In the genomic region with DNA sequence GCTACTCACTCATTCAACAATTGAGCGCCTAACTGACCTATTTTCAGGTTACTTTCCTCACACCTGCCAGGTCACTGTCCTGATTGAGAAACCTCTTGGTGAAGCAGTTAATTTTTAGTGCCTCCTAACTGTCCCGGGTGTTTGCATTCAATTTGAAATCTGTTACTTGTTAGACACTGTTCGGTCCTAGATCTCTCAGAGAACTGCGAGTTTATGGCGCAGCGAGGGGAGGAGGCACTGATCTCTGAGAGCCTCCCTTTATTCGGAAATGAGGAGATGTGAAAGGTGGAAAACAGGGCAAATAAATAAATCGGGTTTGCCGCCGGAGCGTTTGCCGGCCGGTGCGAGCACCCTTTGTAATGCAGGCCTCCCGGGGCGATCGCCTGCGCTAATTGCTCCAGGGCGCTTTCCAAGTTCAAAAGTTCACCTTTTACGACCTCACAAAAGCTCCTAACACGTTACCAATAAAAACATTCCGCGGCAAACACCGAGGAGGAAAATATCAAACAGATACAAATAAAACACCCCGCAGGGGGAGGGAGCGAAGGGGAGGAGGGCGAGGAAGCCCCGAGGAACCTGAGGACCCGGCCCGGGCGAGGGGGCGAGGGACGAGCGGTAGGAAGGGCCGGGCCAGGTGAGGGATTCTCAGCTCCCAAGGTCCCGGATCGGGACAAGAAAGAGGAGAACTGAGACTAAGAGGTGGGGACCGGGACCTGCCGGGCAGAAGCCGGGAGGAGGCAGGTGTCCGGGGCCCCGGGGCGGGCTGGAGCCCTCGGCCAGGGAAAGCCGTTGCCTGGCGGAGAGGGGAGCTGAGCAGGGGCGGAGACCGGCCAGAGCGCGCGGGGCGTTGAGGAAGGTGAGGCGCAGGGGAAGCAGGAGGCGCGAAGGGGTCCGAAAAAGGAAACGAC, we compare ENCODE assay signal across 8 cellular contexts. TPM values are rescaled to one million over a fixed set of nuclear protein-coding genes. Genes with fewer than 3 reads are reported as not detected.
DNase-seq lines count a peak whose midpoint lies in the region; ATAC-seq and TF ChIP-seq lines count a peak whose summit lies in the region.

No MANE protein-coding gene starts in this region.

- peak overlapping the region; percentile 84 for H3K4me2 ChIP-seq in PC-9

- peaks cover 34% of the 10 kb centered on the region for H3K4me1 Mint-ChIP-seq in T-helper 2 cell treated with Interferon-gamma antibody and Interleukin-4, amounts not matched to agents 5 μg/mL and 100 μg/mL, for 36 hours (ENCODE audit: low read depth)
- H3K4me1 Mint-ChIP-seq in mesothelial cell of epicardium, result peaks cover 21% of the 10 kb centered on the region

- H4K20me1 ChIP-seq in PC-9 (ENCODE audit: insufficient read depth), result peaks cover 35% of the 10 kb centered on the region

- peak overlapping the region; percentile 77 for H3K4me3 ChIP-seq in PC-9
- peak overlapping the region; percentile 82 for H3K4me3 ChIP-seq in colonic mucosa
- peak overlapping the region; percentile 57 to 79 for H3K4me3 ChIP-seq in vagina

- peaks cover 2% of the 10 kb centered on the region for H3K36me3 Mint-ChIP-seq in T-helper 2 cell treated with Interferon-gamma antibody and Interleukin-4, amounts not matched to agents 5 μg/mL and 100 μg/mL, for 36 hours (ENCODE audit: low read depth)
- H3K36me3 Mint-ChIP-seq in mesothelial cell of epicardium, result no peaks in the 10 kb centered on the region

- no peaks in the 10 kb centered on the region for H3K9me3 Mint-ChIP-seq in T-helper 2 cell treated with Interferon-gamma antibody and Interleukin-4, amounts not matched to agents 5 μg/mL and 100 μg/mL, for 36 hours
- H3K9me3 Mint-ChIP-seq in mesothelial cell of epicardium, result no peaks in the 10 kb centered on the region

- H3K4me1 ChIP-seq in PC-9 (replicated peaks; ENCODE audit: insufficient read depth) (peaks cover 25% of the 10 kb centered on the region), colonic mucosa (no peaks in the 10 kb centered on the region), vagina (peaks cover 26% of the 10 kb centered on the region)

- peaks cover 13% of the 10 kb centered on the region for H3F3A ChIP-seq in PC-9 (ENCODE audit: insufficient read depth, low read depth)

- ATAC-seq in GM19463 (IDR thresholded peaks at IDR 0.05; ENCODE audit: unreplicated experiment) (no peak), GM19455 (IDR thresholded peaks at IDR 0.05; ENCODE audit: unreplicated experiment) (no peak)

- H3K36me3 ChIP-seq in PC-9 (ENCODE audit: low read depth) (no peaks in the 10 kb centered on the region), colonic mucosa (no peaks in the 10 kb centered on the region), vagina (no peaks in the 10 kb centered on the region)

- peak overlapping the region; percentile 71 for H2AFZ ChIP-seq in PC-9

- TF ChIP-seq CTCF in PC-9 (conservative IDR thresholded peaks at IDR 0.05), result no peak
- TF ChIP-seq CTCF in colonic mucosa (IDR thresholded peaks at IDR 0.05), result no peak
- no peak for TF ChIP-seq CTCF in mesothelial cell of epicardium (IDR thresholded peaks at IDR 0.05; ENCODE audit: unreplicated experiment)
- TF ChIP-seq CTCF in vagina (IDR thresholded peaks at IDR 0.05), result no peak

- H3K9ac ChIP-seq in colonic mucosa (ENCODE audit: low read depth in 2 of 2, low read length in 2 of 2), result peak overlapping the region; percentile 61 to 85

- TSS peak; percentile 37 for BruUV-seq in PC-9 (replicated peaks; lab: Mats Ljungman, UMichigan)

- H3K27ac Mint-ChIP-seq in T-helper 2 cell treated with Interferon-gamma antibody and Interleukin-4, amounts not matched to agents 5 μg/mL and 100 μg/mL, for 36 hours, result peak overlapping the region; percentile 58
- peak overlapping the region; percentile 82 for H3K27ac Mint-ChIP-seq in mesothelial cell of epicardium

- H3K9me2 ChIP-seq in PC-9 (ENCODE audit: insufficient read depth), result no peaks in the 10 kb centered on the region

- DNase-seq in T-helper 2 cell treated with Interferon-gamma antibody and Interleukin-4, amounts not matched to agents 5 μg/mL and 100 μg/mL, for 36 hours (ENCODE audit: low spot score), result peak; percentile 16
- DNase-seq in T-helper 2 cell, result no peak
- peak; percentile 48 to 71 for DNase-seq in PC-9
- DNase-seq in colonic mucosa, result peak; percentile 85
- peak in 1 of 2 experiments; percentile 63 for DNase-seq in mesothelial cell of epicardium (ENCODE audit: low spot score in 2 of 2, unreplicated experiment in 2 of 2)
- DNase-seq in vagina (ENCODE audit: extremely low spot score in 2 of 2), result no peak

- H3K27ac ChIP-seq in PC-9 (peak overlapping the region; percentile 18), colonic mucosa (peak overlapping the region; percentile 88), vagina (no peak overlapping the region)

- TF ChIP-seq POLR2A in vagina (IDR thresholded peaks at IDR 0.05), result no peak

- POLR2A ChIA-PET in PC-9 (lab: Charles Lee; ENCODE audit: unreplicated experiment), result interaction anchor here (0.7 to 0.9 kb wide), 2 partner anchors 17 to 256 kb away, joined by 3 to 16 read pairs; no protein-coding TSS in a partner anchor

- H3K4me3 Mint-ChIP-seq in T-helper 2 cell treated with Interferon-gamma antibody and Interleukin-4, amounts not matched to agents 5 μg/mL and 100 μg/mL, for 36 hours, result peak overlapping the region; percentile 88
- peak overlapping the region; percentile 94 for H3K4me3 Mint-ChIP-seq in mesothelial cell of epicardium

- no peaks in the 10 kb centered on the region for H3K27me3 ChIP-seq in PC-9 (ENCODE audit: insufficient read depth, low read depth)
- H3K27me3 ChIP-seq in colonic mucosa, result no peaks in the 10 kb centered on the region
- H3K27me3 ChIP-seq in vagina, result no peaks in the 10 kb centered on the region

- peaks cover 75% of the 10 kb centered on the region for H3K27me3 Mint-ChIP-seq in T-helper 2 cell treated with Interferon-gamma antibody and Interleukin-4, amounts not matched to agents 5 μg/mL and 100 μg/mL, for 36 hours (ENCODE audit: low read depth)
- H3K27me3 Mint-ChIP-seq in mesothelial cell of epicardium (ENCODE audit: low read depth), result peaks cover 25% of the 10 kb centered on the region

- H3K9me3 ChIP-seq in PC-9 (ENCODE audit: insufficient read depth, low read depth) (no peaks in the 10 kb centered on the region), colonic mucosa (no peaks in the 10 kb centered on the region), vagina (no peaks in the 10 kb centered on the region)

- peaks cover 60% of the 10 kb centered on the region for H3K79me2 ChIP-seq in PC-9 (ENCODE audit: low read depth)

- CTCF ChIA-PET in PC-9 (lab: Charles Lee), result interaction anchor here (0.6 to 10.9 kb wide), 8 partner anchors 35 to 540 kb away, joined by 3 to 159 read pairs (median 4); a partner anchor contains a TSS

- intact Hi-C loops in PC-9 (cut with micrococcal nuclease; ENCODE audit: unreplicated experiment) (loop anchor here (2.0 to 10.0 kb wide), 7 partner anchors 35 to 1723 kb away; a partner anchor contains a TSS), colonic mucosa (cut with DNase I) (loop anchor here (5.0 to 10.0 kb wide), 3 partner anchors 57 to 603 kb away; a partner anchor contains a TSS), vagina (cut with DNase I) (loop anchor here (5.0 to 10.0 kb wide), 2 partner anchors 68 to 375 kb away; a partner anchor contains a TSS)

RNA-seq across cellular contexts. Expression of a gene that starts 1.4 kb away (rescaled TPM):
- total RNA-seq in PC-9 (2021), result 13.0 TPM in 2 replicates
- 1 to 10 TPM; 4.8 to 4.9 TPM for total RNA-seq in colonic mucosa
- 5.2 to 6.2 TPM (median 5.9 TPM) in 3 replicates for total RNA-seq in mesothelial cell of epicardium
- total RNA-seq in vagina, result 1.2 TPM

RNA-seq across cellular contexts. Expression of a gene that starts 7.2 kb away (rescaled TPM):
- total RNA-seq in PC-9 (2021) (5.7 and 9.0 TPM in 2 replicates), colonic mucosa (10 to 100 TPM in 1 of 2 donors, 1 to 10 TPM in 1; 2.9 to 12.1 TPM), mesothelial cell of epicardium (36.1 to 37.4 TPM (median 37.1 TPM) in 3 replicates), vagina (39.3 TPM)

Comparison
In these comparisons a context has a peak if more than half of its experiments do, and no peak if none do; other contexts are left out.
1. DNase-seq: peak in T-helper 2 cell treated with Interferon-gamma antibody and Interleukin-4, amounts not matched to agents 5 μg/mL and 100 μg/mL, for 36 hours (single experiment), PC-9 (2 of 2) and colonic mucosa (single experiment); none in T-helper 2 cell (0 of 5) and vagina (0 of 2).
2. Peak in every context shown above with its lines, with median percentiles within 50 percentile points of each other: H3K4me3 ChIP-seq.